In genomic region chrX:15644560-15644872, GRCh38 we compare ENCODE assay signal across 26 cellular contexts. TPM values are rescaled to one million over a fixed set of nuclear protein-coding genes. Genes with fewer than 3 reads are reported as not detected.
"Had no signal": no experiment of that assay in that cellular context is flagged by ENCODE, and none has a peak within 500 bp of the region (broad histone marks: within the 10 kb centered on the region; RNA-seq: fewer than 3 reads in every experiment).

No MANE protein-coding gene starts in this region.

- H3K27ac ChIP-seq: HL-60 had no signal

- H3K4me3 ChIP-seq: MG63 had no signal

- H3K36me3 Mint-ChIP-seq: T-cell had no signal

- DNase-seq: MG63, MV-4-11, NCI-H1092, NCI-H1105 treated with DMSO at 0.1 percent for 48 hours, NCI-H1417 treated with DMSO at 0.1 percent for 48 hours, NCI-H146, NCI-H1694 treated with DMSO at 0.1 percent for 48 hours, NCI-H1930, NCI-H2081, NCI-H2107, NCI-H2227 treated with DMSO at 0.1 percent for 48 hours, NCI-H446, NCI-H510A, NCI-H524 treated with DMSO at 0.1 percent for 48 hours, NCI-H69, NCI-H774, RPMI8226, SHP77, SK-N-SH, SW 1271, T-cell had no signal

- H3K9me3 Mint-ChIP-seq: T-cell; T-helper 1 cell treated with Interleukin-12 subunit alpha and Interleukin-12 subunit beta and Interleukin-4 antibody, amounts not matched to agents 30 μg/mL and 1 μg/mL, for 36 hours had no signal

- H3K27ac Mint-ChIP-seq: T-cell; T-helper 1 cell treated with Interleukin-12 subunit alpha and Interleukin-12 subunit beta and Interleukin-4 antibody, amounts not matched to agents 30 μg/mL and 1 μg/mL, for 36 hours had no signal

- H3K4me2 ChIP-seq: SK-N-SH had no signal

- FAIRE-seq: HTR-8/SVneo, RCC 7860 had no signal

- H3K36me3 ChIP-seq: MG63 had no signal

- H3K9ac ChIP-seq: SK-N-SH had no signal

- H3K9me3 ChIP-seq: MG63, SK-N-SH had no signal

- H3K27me3 ChIP-seq: MG63 had no signal

RNA-seq across cellular contexts. Expression of gene CLTRN, which starts 20.1 kb away (rescaled TPM):
- total RNA-seq: LHCN-M2 had no signal

RNA-seq across cellular contexts. Expression of gene ACE2, which starts 43.8 kb away (rescaled TPM):
- total RNA-seq: LHCN-M2, T-cell had no signal
- polyA plus RNA-seq: SK-N-SH had no signal
